Comparison of ENCODE assay signal across 22 cellular contexts in genomic region chr5:66142417-66142816, GRCh38. TPM values are rescaled to one million over a fixed set of nuclear protein-coding genes. Genes with fewer than 3 reads are reported as not detected.
DNase-seq lines count a peak whose midpoint lies in the region; ATAC-seq and TF ChIP-seq lines count a peak whose summit lies in the region.
"Had no signal": no experiment of that assay in that cellular context is flagged by ENCODE, and none has a peak within 500 bp of the region (broad histone marks: within the 10 kb centered on the region; RNA-seq: fewer than 3 reads in every experiment).

No MANE protein-coding gene starts in this region.

- H3F3A ChIP-seq in GM23248 (ENCODE audit: insufficient read depth), result peaks cover 29% of the 10 kb centered on the region

- TF ChIP-seq EP300 in gastroesophageal sphincter (IDR thresholded peaks at IDR 0.05), result no peak

- peaks cover 20% of the 10 kb centered on the region for H3K4me1 ChIP-seq in GM23248 (ENCODE audit: insufficient read depth)
- H3K4me1 ChIP-seq in foreskin keratinocyte, result peaks cover 7% of the 10 kb centered on the region
- H3K4me1 ChIP-seq in gastroesophageal sphincter, result peaks cover 3 to 29% (median 21%) of the 10 kb centered on the region in 3 donors

- H3K36me3 ChIP-seq in GM23248 (ENCODE audit: low read depth) (no peaks in the 10 kb centered on the region), gastroesophageal sphincter (no peaks in the 10 kb centered on the region)
- H3K36me3 ChIP-seq: left lung, sigmoid colon, transverse colon had no signal

- no peaks in the 10 kb centered on the region for H3K9me2 ChIP-seq in GM23248 (ENCODE audit: insufficient read depth)

- H3K27me3 Mint-ChIP-seq in activated CD4-positive, alpha-beta T cell treated with anti-CD3 and anti-CD28 coated beads for 36 hours, result no peaks in the 10 kb centered on the region
- no peaks in the 10 kb centered on the region for H3K27me3 Mint-ChIP-seq in activated naive CD8-positive, alpha-beta T cell
- no peaks in the 10 kb centered on the region for H3K27me3 Mint-ChIP-seq in natural killer cell treated with Interleukin-12 subunit alpha and Interleukin-12 subunit beta and Interleukin-15 and Interleukin-18, amount 100 ng/mL, for 72 hours

- CTCF ChIA-PET in activated CD4-positive, alpha-beta T cell treated with anti-CD3 and anti-CD28 coated beads for 36 hours (lab: Charles Lee), result no interaction called here

- no peak overlapping the region for H3K9ac ChIP-seq in GM23248

- no peaks in the 10 kb centered on the region for H3K9me3 Mint-ChIP-seq in activated CD4-positive, alpha-beta T cell treated with anti-CD3 and anti-CD28 coated beads for 36 hours (ENCODE audit: low read depth)
- H3K9me3 Mint-ChIP-seq in activated naive CD8-positive, alpha-beta T cell (ENCODE audit: low read depth), result no peaks in the 10 kb centered on the region
- no peaks in the 10 kb centered on the region for H3K9me3 Mint-ChIP-seq in natural killer cell treated with Interleukin-12 subunit alpha and Interleukin-12 subunit beta and Interleukin-15 and Interleukin-18, amount 100 ng/mL, for 72 hours

- no peak overlapping the region for H3K4me2 ChIP-seq in GM23248 (ENCODE audit: unreplicated experiment)

- peak overlapping the region; percentile 7 for H3K4me3 Mint-ChIP-seq in activated CD4-positive, alpha-beta T cell treated with anti-CD3 and anti-CD28 coated beads for 36 hours
- H3K4me3 Mint-ChIP-seq in activated naive CD8-positive, alpha-beta T cell, result peak overlapping the region; percentile 36
- H3K4me3 Mint-ChIP-seq in natural killer cell treated with Interleukin-12 subunit alpha and Interleukin-12 subunit beta and Interleukin-15 and Interleukin-18, amount 100 ng/mL, for 72 hours, result peak overlapping the region; percentile 0

- peaks cover 28% of the 10 kb centered on the region for H3K79me2 ChIP-seq in GM23248 (ENCODE audit: insufficient read depth)

- peak overlapping the region; percentile 21 for H3K27ac Mint-ChIP-seq in activated CD4-positive, alpha-beta T cell treated with anti-CD3 and anti-CD28 coated beads for 36 hours
- H3K27ac Mint-ChIP-seq in activated naive CD8-positive, alpha-beta T cell, result peak overlapping the region; percentile 23
- peak overlapping the region in 1 of 2 donors; percentile 18 for H3K27ac Mint-ChIP-seq in natural killer cell treated with Interleukin-12 subunit alpha and Interleukin-12 subunit beta and Interleukin-15 and Interleukin-18, amount 100 ng/mL, for 72 hours

- intact Hi-C loops in activated CD4-positive, alpha-beta T cell treated with anti-CD3 and anti-CD28 coated beads for 36 hours (cut with DNase I, micrococcal nuclease), result loop anchor here (5.0 to 10.0 kb wide), 6 partner anchors 70 to 1375 kb away; partner anchors contain the start of genes CENPK (in 1 of the 2), CWC27 (in 1 of the 2), PPWD1 (in 1 of the 2) and SREK1IP1 (in 1 of the 2)

- H2AFZ ChIP-seq in GM23248, result peak overlapping the region; percentile 98; the same call in 1 of the 2 replicates

- no peak for DNase-seq in activated CD4-positive, alpha-beta T cell treated with anti-CD3 and anti-CD28 coated beads for 36 hours
- no peak for DNase-seq in activated CD4-positive, alpha-beta T cell treated with anti-CD3 and anti-CD28 coated beads, Interleukin-2, amount 50 U/mL, for 48 hours
- DNase-seq in GM23248 (no peak), foreskin keratinocyte (no peak)
- DNase-seq in natural killer cell treated with Interleukin-12 subunit alpha and Interleukin-12 subunit beta and Interleukin-15 and Interleukin-18, amount 100 ng/mL, for 72 hours (ENCODE audit: low spot score), result no peak
- DNase-seq: activated gamma-delta T cell; effector CD4-positive, alpha-beta T cell; left lung; MM.1S; mucosa of descending colon; NCI-H2171 treated with DMSO at 0.1 percent for 48 hours; NCI-H526 treated with DMSO at 0.1 percent for 48 hours; SHP77; sigmoid colon; stimulated activated CD4-positive, alpha-beta T cell treated with anti-CD3 and anti-CD28 coated beads, Interleukin-1b, Interleukin-23, amount 100 ng/mL, for 48 hours; stimulated activated naive CD4-positive, alpha-beta T cell treated with Interleukin-2 at 50 U/mL for 16 hours; transverse colon had no signal

- peaks cover 11% of the 10 kb centered on the region for H3K36me3 Mint-ChIP-seq in activated CD4-positive, alpha-beta T cell treated with anti-CD3 and anti-CD28 coated beads for 36 hours (ENCODE audit: low read depth)
- peaks cover 2% of the 10 kb centered on the region for H3K36me3 Mint-ChIP-seq in activated naive CD8-positive, alpha-beta T cell
- H3K36me3 Mint-ChIP-seq in natural killer cell treated with Interleukin-12 subunit alpha and Interleukin-12 subunit beta and Interleukin-15 and Interleukin-18, amount 100 ng/mL, for 72 hours, result no peaks in the 10 kb centered on the region

- H3K4me3 ChIP-seq in GM23248 (no peak overlapping the region), gastroesophageal sphincter (no peak overlapping the region)
- H3K4me3 ChIP-seq: HAP-1, left lung, mucosa of descending colon, sigmoid colon had no signal

- no peak for TF ChIP-seq POLR2A in gastroesophageal sphincter (IDR thresholded peaks at IDR 0.05)

- H3K4me1 Mint-ChIP-seq in activated CD4-positive, alpha-beta T cell treated with anti-CD3 and anti-CD28 coated beads for 36 hours, result peaks cover 43% of the 10 kb centered on the region
- H3K4me1 Mint-ChIP-seq in activated naive CD8-positive, alpha-beta T cell (ENCODE audit: low read depth), result peaks cover 34% of the 10 kb centered on the region
- peaks cover 12 to 14% of the 10 kb centered on the region in 2 donors for H3K4me1 Mint-ChIP-seq in natural killer cell treated with Interleukin-12 subunit alpha and Interleukin-12 subunit beta and Interleukin-15 and Interleukin-18, amount 100 ng/mL, for 72 hours (ENCODE audit: low read depth in 2 of 2)

- no peaks in the 10 kb centered on the region for H3K27me3 ChIP-seq in GM23248 (replicated peaks; ENCODE audit: insufficient read depth)
- H3K27me3 ChIP-seq in foreskin keratinocyte, result no peaks in the 10 kb centered on the region
- H3K27me3 ChIP-seq in gastroesophageal sphincter, result no peaks in the 10 kb centered on the region
- H3K27me3 ChIP-seq: left lung, sigmoid colon, transverse colon had no signal

- POLR2A ChIA-PET in activated CD4-positive, alpha-beta T cell treated with anti-CD3 and anti-CD28 coated beads for 36 hours (lab: Charles Lee), result no interaction called here

- H4K20me1 ChIP-seq in GM23248 (ENCODE audit: insufficient read depth), result 0 out of 2 replicates have a peak, but pooled peaks cover 6% of the 10 kb centered on the region

- in situ Hi-C loops in GM23248 (cut with MboI), result no loop called here

- TF ChIP-seq CTCF in foreskin keratinocyte (conservative IDR thresholded peaks at IDR 0.05) (no peak), gastroesophageal sphincter (IDR thresholded peaks at IDR 0.05) (no peak)

- ATAC-seq in activated CD4-positive, alpha-beta T cell treated with anti-CD3 and anti-CD28 coated beads for 36 hours, result no peak
- ATAC-seq in natural killer cell treated with Interleukin-12 subunit alpha and Interleukin-12 subunit beta and Interleukin-15 and Interleukin-18, amount 100 ng/mL, for 72 hours, result no peak
- ATAC-seq in foreskin keratinocyte (no peak), GM19397 (IDR thresholded peaks at IDR 0.05; ENCODE audit: unreplicated experiment) (no peak), gastroesophageal sphincter (no peak)
- ATAC-seq: esophagus mucosa, left lung, mucosa of descending colon had no signal

- no peaks in the 10 kb centered on the region for H3K9me3 ChIP-seq in GM23248 (ENCODE audit: low read depth)
- H3K9me3 ChIP-seq in gastroesophageal sphincter, result no peaks in the 10 kb centered on the region
- H3K9me3 ChIP-seq: HAP-1, left lung, mucosa of descending colon, sigmoid colon, transverse colon had no signal

- WGBS in GM23248 (ENCODE audit: low coverage in 1 of 2, low lambda C conversion rate in 2 of 2, missing lambda C conversion rate in 2 of 2), 2 experiments, result 49 to 57% methylated on average over 2 of the region's 2 CpGs
- WGBS in gastroesophageal sphincter (ENCODE audit: low coverage in 1 of 2), 2 donors, result 75 to 79% methylated on average over 2 of the region's 2 CpGs

- H3K27ac ChIP-seq in GM23248, result no peak overlapping the region
- no peak overlapping the region for H3K27ac ChIP-seq in foreskin keratinocyte
- H3K27ac ChIP-seq in gastroesophageal sphincter, result no peak overlapping the region

RNA-seq across cellular contexts. Expression of gene SREK1, which starts 1.7 kb away (rescaled TPM):
- 10 to 100 TPM; 56.1 to 61.3 TPM for total RNA-seq in activated CD4-positive, alpha-beta T cell treated with anti-CD3 and anti-CD28 coated beads for 36 hours
- 32.2 and 39.7 TPM in 2 replicates for total RNA-seq in GM23248 (2014; rRNA removed; shearing (Covaris generic))
- polyA plus RNA-seq in GM23248 (2016; fragmentation: Nextera tagmentation; extraction: Ambion mirVana) (37.0 and 45.5 TPM in 2 replicates), foreskin keratinocyte (8.9 and 11.1 TPM in 2 replicates)
- 10 to 100 TPM; 74.0 to 92.2 TPM for total RNA-seq in natural killer cell treated with Interleukin-12 subunit alpha and Interleukin-12 subunit beta and Interleukin-15 and Interleukin-18, amount 100 ng/mL, for 72 hours
- total RNA-seq in foreskin keratinocyte (34.8 and 40.2 TPM in 2 replicates), gastroesophageal sphincter (100 to 1,000 TPM in 1 of 4 donors, 10 to 100 TPM in 3; 28.4 to 107 (median 49.5) TPM)
